ENCODE assay signal across 8 cellular contexts in genomic region chr1:21594935-21595897, GRCh38.
A peak's percentile ranks its signal among the peaks of the same experiment; 100 is the strongest.
DNase-seq lines count a peak whose midpoint lies in the region; ATAC-seq, FAIRE-seq and TF ChIP-seq lines count a peak whose summit lies in the region.

No MANE protein-coding gene starts in this region.

- TF ChIP-seq CTCF in AG09309 (IDR thresholded peaks at IDR 0.05; ENCODE audit: control insufficient read depth, insufficient read depth, low read depth, low read length, missing control alignments) (peak; percentile 87), left ventricle myocardium inferior (IDR thresholded peaks at IDR 0.05; ENCODE audit: borderline replicate concordance) (peak; percentile 72)

- H3K4me3 ChIP-seq in AG09309 (ENCODE audit: control insufficient read depth, low read depth, low read length) (no peak overlapping the region), left ventricle myocardium inferior (no peak overlapping the region)

- H3K9me3 Mint-ChIP-seq in activated naive CD4-positive, alpha-beta T cell treated with anti-CD3 and anti-CD28 coated beads, Interleukin-2, amount 50 U/mL, for 72 hours = no peaks in the 10 kb centered on the region

- ATAC-seq in activated naive CD4-positive, alpha-beta T cell treated with anti-CD3 and anti-CD28 coated beads, Interleukin-2, amount 50 U/mL, for 72 hours = peak; percentile 62 to 66
- ATAC-seq in GM19328 (IDR thresholded peaks at IDR 0.05; ENCODE audit: unreplicated experiment) (no peak), HG03196 (IDR thresholded peaks at IDR 0.05; ENCODE audit: unreplicated experiment) (no peak)

- no peaks in the 10 kb centered on the region for H3K4me1 ChIP-seq in left ventricle myocardium inferior

- FAIRE-seq in RCC 7860 (lab: Jason Lieb, UNC) = no peak

- intact Hi-C loops in left ventricle myocardium inferior (cut with micrococcal nuclease) = no loop called here

- no peak overlapping the region for H3K27ac ChIP-seq in left ventricle myocardium inferior (replicated peaks)

- H3K9me3 ChIP-seq in left ventricle myocardium inferior (replicated peaks) = no peaks in the 10 kb centered on the region

- no peaks in the 10 kb centered on the region for H3K36me3 ChIP-seq in left ventricle myocardium inferior

- peak overlapping the region in 1 of 2 donors; percentile 11 for H3K27ac Mint-ChIP-seq in activated naive CD4-positive, alpha-beta T cell treated with anti-CD3 and anti-CD28 coated beads, Interleukin-2, amount 50 U/mL, for 72 hours

- DNase-seq in AG09309 (ENCODE audit: low read depth) (no peak), GM19240 (ENCODE audit: insufficient read length, low spot score) (peak; percentile 52), RCC 7860 (ENCODE audit: low spot score) (peak; percentile 33), left ventricle myocardium inferior (peak; percentile 59)
- peak; percentile 63 to 76 for DNase-seq in activated naive CD4-positive, alpha-beta T cell treated with anti-CD3 and anti-CD28 coated beads, Interleukin-2, amount 50 U/mL, for 72 hours (ENCODE audit: low spot score in 2 of 2)
- peak; percentile 53 to 60 (median 55) for DNase-seq in stimulated activated CD4-positive, alpha-beta T cell treated with anti-CD3 and anti-CD28 coated beads, Interleukin-12 subunit alpha, Interleukin-12 subunit beta, amount 100 ng/mL, for 48 hours (ENCODE audit: low read depth in 2 of 3, low spot score in 1 of 3)

- peaks cover 55% of the 10 kb centered on the region for H3K27me3 ChIP-seq in left ventricle myocardium inferior (ENCODE audit: low read depth)

- H3K36me3 Mint-ChIP-seq in activated naive CD4-positive, alpha-beta T cell treated with anti-CD3 and anti-CD28 coated beads, Interleukin-2, amount 50 U/mL, for 72 hours = no peaks in the 10 kb centered on the region

Comparison
In these comparisons a context has a peak if more than half of its experiments do, and no peak if none do; other contexts are left out.
1. ATAC-seq: peak in activated naive CD4-positive, alpha-beta T cell treated with anti-CD3 and anti-CD28 coated beads, Interleukin-2, amount 50 U/mL, for 72 hours (2 of 2); none in GM19328 (single experiment) and HG03196 (single experiment).